10 cellular contexts compared by ENCODE assay signal in the genomic region with DNA sequence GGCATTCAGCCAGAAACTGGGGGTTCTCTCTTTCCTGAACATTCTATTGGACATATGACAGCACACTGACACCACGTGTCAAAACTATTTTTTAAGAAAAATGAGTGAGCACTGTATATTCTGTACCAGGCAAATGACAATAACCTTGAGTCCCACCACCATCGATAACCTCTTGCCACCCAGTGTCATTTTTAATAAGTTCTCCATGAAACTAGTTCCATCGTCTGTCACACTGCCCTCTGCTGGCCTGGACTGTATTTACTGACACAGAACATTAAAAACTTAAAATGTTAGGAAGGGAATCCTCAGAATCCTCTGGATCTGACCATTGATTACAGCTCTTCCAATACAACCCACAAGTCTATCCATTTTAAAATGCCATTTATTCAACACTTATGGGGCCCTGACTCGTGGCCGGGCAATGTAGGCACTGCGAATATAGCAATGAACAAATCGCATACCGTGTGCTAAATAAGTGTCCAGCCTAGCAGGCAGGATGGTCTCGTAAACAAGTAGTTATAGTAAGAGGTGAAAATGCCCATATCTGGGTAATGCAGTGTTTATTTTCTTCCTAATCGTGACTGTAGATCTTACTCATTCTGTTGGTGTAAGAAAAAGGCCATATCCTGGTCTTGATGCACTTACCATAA. TPM values are rescaled to one million over a fixed set of nuclear protein-coding genes. Genes with fewer than 3 reads are reported as not detected.
DNase-seq lines count a peak whose midpoint lies in the region; ATAC-seq, FAIRE-seq and TF ChIP-seq lines count a peak whose summit lies in the region.
"Had no signal": no experiment of that assay in that cellular context is flagged by ENCODE, and none has a peak within 500 bp of the region (broad histone marks: within the 10 kb centered on the region; RNA-seq: fewer than 3 reads in every experiment).

No MANE protein-coding gene starts in this region.

- H3K36me3 Mint-ChIP-seq in WTC11 = no peaks in the 10 kb centered on the region
- H3K36me3 Mint-ChIP-seq in mesothelial cell of epicardium = no peaks in the 10 kb centered on the region
- H3K36me3 Mint-ChIP-seq: activated naive CD8-positive, alpha-beta T cell had no signal

- no peak overlapping the region for H2BK15ac ChIP-seq in H1 (ENCODE audit: low read length)

- H4K20me1 ChIP-seq in KMS-11 (ENCODE audit: insufficient read depth) (no peaks in the 10 kb centered on the region), H1 (replicated peaks in 1 of 2; ENCODE audit: control insufficient read depth in 1 of 2, insufficient read depth in 2 of 2, low read length in 2 of 2) (no peaks in the 10 kb centered on the region)
- H4K20me1 ChIP-seq: BLaER1 treated with 17β-estradiol and CSF1 and Interleukin-3, amounts not matched to agents 10 nM and 100 nM had no signal

- H3K27me3 ChIP-seq in KMS-11 (ENCODE audit: insufficient read depth, low read depth) (no peaks in the 10 kb centered on the region), H1 (replicated peaks in 1 of 4; ENCODE audit: control insufficient read depth in 3 of 4, extremely low read depth in 1 of 4, insufficient read depth in 3 of 4, low read length in 3 of 4) (no peaks in the 10 kb centered on the region), testis (no peaks in the 10 kb centered on the region)
- H3K27me3 ChIP-seq: BLaER1 treated with 17β-estradiol and CSF1 and Interleukin-3, amounts not matched to agents 10 nM and 100 nM had no signal

- DNase-seq in NCI-H1092 (lab: John Stamatoyannopoulos, UW) = peak; percentile 4
- no peak for DNase-seq in NCI-H1092 treated with DMSO at 0.1 percent for 48 hours (lab: John Stamatoyannopoulos, UW)
- DNase-seq in WTC11 (ENCODE audit: low spot score) = peak; percentile 59
- DNase-seq in H1 (ENCODE audit: low read depth in 1 of 2, low spot score in 2 of 2) = peak in 1 of 2 experiments; percentile 75
- peak in 1 of 2 experiments; percentile 59 for DNase-seq in mesothelial cell of epicardium (ENCODE audit: low spot score in 2 of 2, unreplicated experiment in 2 of 2)
- DNase-seq in testis = peak; percentile 85
- DNase-seq in HPDE6-E6E7 (ENCODE audit: extremely low spot score) = no peak

- H3K27ac ChIP-seq in KMS-11 (no peak overlapping the region), H1 (ENCODE audit: low read depth, low read length) (no peak overlapping the region), testis (no peak overlapping the region)
- H3K27ac ChIP-seq: BLaER1 treated with 17β-estradiol and CSF1 and Interleukin-3, amounts not matched to agents 10 nM and 100 nM had no signal

- H2AFZ ChIP-seq in KMS-11 (ENCODE audit: low read depth) (no peak overlapping the region), H1 (ENCODE audit: low read length) (0 out of 2 replicates have a peak overlapping the region, but pooled peaks have one; percentile 11)

- H3K56ac ChIP-seq in H1 (replicated peaks; ENCODE audit: insufficient read length, low read depth, low read length) = no peak overlapping the region

- peak; percentile 62 for FAIRE-seq in H1 (lab: Jason Lieb, UNC)

- no peak overlapping the region for H3K4ac ChIP-seq in H1 (replicated peaks; ENCODE audit: insufficient read length, low read depth, low read length)

- no peak for TF ChIP-seq EP300 in H1 (IDR thresholded peaks at IDR 0.05; ENCODE audit: borderline replicate concordance in 1 of 2, low read depth in 2 of 2, low read length in 2 of 2)

- no peaks in the 10 kb centered on the region for H3K9me3 Mint-ChIP-seq in WTC11
- no peaks in the 10 kb centered on the region for H3K9me3 Mint-ChIP-seq in mesothelial cell of epicardium

- H3K23me2 ChIP-seq in H1 (ENCODE audit: low read depth, low read length) = no peaks in the 10 kb centered on the region; the same call in 1 of the 2 replicates

- H3K27ac Mint-ChIP-seq in WTC11 (no peak overlapping the region), mesothelial cell of epicardium (no peak overlapping the region)
- H3K27ac Mint-ChIP-seq: activated naive CD8-positive, alpha-beta T cell had no signal

- H4K8ac ChIP-seq in H1 (ENCODE audit: extremely low read depth, insufficient read depth, low read length) = no peak overlapping the region

- no peak overlapping the region for H3K4me3 ChIP-seq in KMS-11 (IDR thresholded peaks at IDR 0.05; ENCODE audit: insufficient read depth, low read depth, low read length)
- no peak overlapping the region for H3K4me3 ChIP-seq in H1 (ENCODE audit: extremely low read depth in 1 of 4, insufficient read depth in 2 of 4, low read depth in 3 of 4, low read length in 4 of 4)
- no peak overlapping the region for H3K4me3 ChIP-seq in testis
- H3K4me3 ChIP-seq: BLaER1 treated with 17β-estradiol and CSF1 and Interleukin-3, amounts not matched to agents 10 nM and 100 nM had no signal

- H3K14ac ChIP-seq in H1 (ENCODE audit: insufficient read length) = no peak overlapping the region

- TF ChIP-seq POLR2A in H1 (IDR thresholded peaks at IDR 0.05; ENCODE audit: control extremely low read depth in 1 of 2, low read depth in 2 of 2, low read length in 2 of 2) (no peak), testis (IDR thresholded peaks at IDR 0.05) (no peak)

- peak; percentile 32 for ATAC-seq in WTC11

- H2BK5ac ChIP-seq in H1 (ENCODE audit: low read depth, low read length) = no peak overlapping the region

- H2BK12ac ChIP-seq in H1 (ENCODE audit: low read depth, low read length) = no peak overlapping the region

- H4K91ac ChIP-seq in H1 (replicated peaks; ENCODE audit: insufficient read length, low read length) = no peak overlapping the region

- H3K27me3 Mint-ChIP-seq in WTC11 (ENCODE audit: low read depth) = no peaks in the 10 kb centered on the region
- peaks cover 17% of the 10 kb centered on the region for H3K27me3 Mint-ChIP-seq in mesothelial cell of epicardium (ENCODE audit: low read depth)

- TF ChIP-seq CTCF in KMS-11 (conservative IDR thresholded peaks at IDR 0.05; ENCODE audit: low read depth, low read length) = peak; percentile 95
- peak; percentile 50 for TF ChIP-seq CTCF in WTC11 (IDR thresholded peaks at IDR 0.05)
- TF ChIP-seq CTCF in H1 (IDR thresholded peaks at IDR 0.05; ENCODE audit: control extremely low read depth in 1 of 3, insufficient read depth in 1 of 3, low read depth in 1 of 3, low read length in 3 of 3) = peak in 2 of 3 experiments; percentile 55 to 67; a peak in 2 of 4 replicates
- peak; percentile 66 for TF ChIP-seq CTCF in mesothelial cell of epicardium (IDR thresholded peaks at IDR 0.05; ENCODE audit: unreplicated experiment)
- TF ChIP-seq CTCF in testis (IDR thresholded peaks at IDR 0.05) = peak; percentile 47 to 70 (median 64)

- H3K79me2 ChIP-seq in KMS-11 (ENCODE audit: insufficient read depth, low read depth) (no peaks in the 10 kb centered on the region), H1 (ENCODE audit: control insufficient read depth in 1 of 2, insufficient read depth in 2 of 2, low read length in 2 of 2) (no peaks in the 10 kb centered on the region)

- H3K9me3 ChIP-seq in H1 (ENCODE audit: insufficient read depth in 2 of 2, low read depth in 1 of 2, low read length in 1 of 2) (no peaks in the 10 kb centered on the region), testis (no peaks in the 10 kb centered on the region)
- H3K9me3 ChIP-seq: BLaER1 treated with 17β-estradiol and CSF1 and Interleukin-3, amounts not matched to agents 10 nM and 100 nM had no signal

- 75% methylated on average over 10 of the region's 10 CpGs; no CpG with 5 or more reads in 1 of the 2 experiments for WGBS in H1 (ENCODE audit: extremely low coverage in 1 of 2, insufficient coverage in 1 of 2, insufficient read length in 1 of 2, insufficient replicate concordance in 2 of 2, low coverage in 1 of 2, low lambda C conversion rate in 2 of 2, missing lambda C conversion rate in 1 of 2), 2 experiments
- WGBS in testis, 2 donors = 49 to 60% methylated on average over 10 of the region's 10 CpGs

- POLR2A ChIA-PET in WTC11 (lab: Charles Lee) (no interaction called here), H1 (lab: Charles Lee; ENCODE audit: partially characterized antibody) (no interaction called here)

- no peak overlapping the region for H2BK20ac ChIP-seq in H1 (ENCODE audit: low read length)

- CTCF ChIA-PET in WTC11 (lab: Charles Lee) (no interaction called here), H1 (lab: Charles Lee; ENCODE audit: partially characterized antibody) (interaction anchor here (0.6 to 1.6 kb wide), 21 partner anchors 9 to 391 kb away, joined by 3 to 10 read pairs (median 3); no protein-coding TSS in a partner anchor)

- H3K79me1 ChIP-seq in H1 (ENCODE audit: low read depth, low read length) = no peaks in the 10 kb centered on the region

- H3K4me1 Mint-ChIP-seq in WTC11 (no peaks in the 10 kb centered on the region), mesothelial cell of epicardium (peaks cover 3% of the 10 kb centered on the region)

- no peak overlapping the region for H3K4me2 ChIP-seq in KMS-11
- no peak overlapping the region for H3K4me2 ChIP-seq in H1 (ENCODE audit: insufficient read depth in 1 of 2, low read depth in 2 of 2, low read length in 2 of 2)
- H3K4me2 ChIP-seq: BLaER1 treated with 17β-estradiol and CSF1 and Interleukin-3, amounts not matched to agents 10 nM and 100 nM had no signal

- H3K23ac ChIP-seq in H1 (ENCODE audit: insufficient read length) = no peak overlapping the region

- H3K4me1 ChIP-seq in KMS-11 (ENCODE audit: low read depth, poor library complexity, severe bottlenecking) = peaks cover 11% of the 10 kb centered on the region
- H3K4me1 ChIP-seq in H1 (replicated peaks in 1 of 4; ENCODE audit: control insufficient read depth in 3 of 4, insufficient read depth in 4 of 4, low read length in 3 of 4) = peaks cover 0 to 2% (median 0%) of the 10 kb centered on the region in 4 experiments; a peak in 1 of 7 replicates
- no peaks in the 10 kb centered on the region for H3K4me1 ChIP-seq in testis

- H2AK5ac ChIP-seq in H1 (ENCODE audit: low read depth, low read length) = no peak overlapping the region

- intact Hi-C loops in testis (cut with DNase I; ENCODE audit: low total_unique reads) = no loop called here

- H2BK120ac ChIP-seq in H1 (replicated peaks; ENCODE audit: low read depth, low read length) = no peak overlapping the region

- H4K5ac ChIP-seq in H1 (ENCODE audit: insufficient read length, low read depth, low read length) = no peak overlapping the region

- H3K9ac ChIP-seq in KMS-11 = no peak overlapping the region
- H3K9ac ChIP-seq in H1 (replicated peaks in 1 of 4; ENCODE audit: extremely low read depth in 1 of 4, low read depth in 3 of 4, low read length in 3 of 4) = no peak overlapping the region
- H3K9ac ChIP-seq: BLaER1 treated with 17β-estradiol and CSF1 and Interleukin-3, amounts not matched to agents 10 nM and 100 nM had no signal

- H3K18ac ChIP-seq in H1 (ENCODE audit: extremely low read depth, low read length) = no peak overlapping the region

- H3K4me3 Mint-ChIP-seq in WTC11 (no peak overlapping the region), mesothelial cell of epicardium (no peak overlapping the region)
- H3K4me3 Mint-ChIP-seq: activated naive CD8-positive, alpha-beta T cell had no signal

- H3K36me3 ChIP-seq in KMS-11 (ENCODE audit: insufficient read depth) (no peaks in the 10 kb centered on the region), H1 (ENCODE audit: control insufficient read depth in 2 of 4, insufficient read depth in 4 of 4, low read length in 3 of 4) (no peaks in the 10 kb centered on the region), testis (ENCODE audit: low read depth, missing control alignments) (no peaks in the 10 kb centered on the region)
- H3K36me3 ChIP-seq: BLaER1 treated with 17β-estradiol and CSF1 and Interleukin-3, amounts not matched to agents 10 nM and 100 nM had no signal

- TF ChIP-seq RAD21 in H1 (IDR thresholded peaks at IDR 0.05 in 1 of 2, conservative IDR thresholded peaks at IDR 0.05 in 1 of 2; ENCODE audit: low read depth in 2 of 2, low read length in 2 of 2) = peak; percentile 49 to 68

RNA-seq across cellular contexts. Expression of a gene that starts 35.9 kb away (rescaled TPM):
- total RNA-seq in WTC11 (2021) (3.2 to 4.4 TPM (median 3.3 TPM) in 3 replicates), mesothelial cell of epicardium (10.0 to 13.1 TPM (median 13.0 TPM) in 3 replicates), testis (1 to 10 TPM; 1.4 to 4.8 TPM)
- 2.4 and 3.2 TPM in 2 replicates for total RNA-seq in H1 (2021; fragmentation: NEBNext Ultra II Directional; extraction: Animal tissue kit (Norgen Biotek cat#: 25700))
- polyA plus RNA-seq in H1 (2011; rRNA removed) (1.9 and 2.4 TPM in 2 replicates), testis (ENCODE audit: insufficient read depth, low read depth, low replicate concordance) (1.3 TPM)
- polyA plus RNA-seq in H1 (2011; cell fraction: cytosol; rRNA removed) = 2.2 TPM
- 10.5 TPM for polyA plus RNA-seq in H1 (2011; cell fraction: nucleus; rRNA removed)
- polyA plus RNA-seq in H1 (2012, experiment 1 of 2) = 1.8 to 3.2 TPM (median 2.7 TPM) in 4 replicates
- polyA plus RNA-seq in H1 (2012, experiment 2 of 2) = 0.14 TPM
- polyA plus RNA-seq in H1 (2013, experiment 1 of 2) = 2.0 TPM
- polyA plus RNA-seq in H1 (2013, experiment 2 of 2) = 1.7 TPM
- 8.9 and 10.2 TPM in 2 replicates for polyA minus RNA-seq in H1 (2011; rRNA and poly(A)+ RNA removed)
- polyA minus RNA-seq in H1 (2011; cell fraction: cytosol; rRNA and poly(A)+ RNA removed) = 4.8 TPM
- 12.8 TPM for polyA minus RNA-seq in H1 (2011; cell fraction: nucleus; rRNA and poly(A)+ RNA removed)

Comparison
In these comparisons a context has a peak if more than half of its experiments do, and no peak if none do; other contexts are left out.
1. DNase-seq: peak in NCI-H1092 (single experiment), WTC11 (single experiment) and testis (single experiment); none in NCI-H1092 treated with DMSO at 0.1 percent for 48 hours (single experiment) and HPDE6-E6E7 (single experiment).
2. Peak in every context shown above with its lines, with median percentiles within 50 percentile points of each other: CTCF ChIP-seq.